ENCODE assay signal across 1 cellular context in the genomic region with DNA sequence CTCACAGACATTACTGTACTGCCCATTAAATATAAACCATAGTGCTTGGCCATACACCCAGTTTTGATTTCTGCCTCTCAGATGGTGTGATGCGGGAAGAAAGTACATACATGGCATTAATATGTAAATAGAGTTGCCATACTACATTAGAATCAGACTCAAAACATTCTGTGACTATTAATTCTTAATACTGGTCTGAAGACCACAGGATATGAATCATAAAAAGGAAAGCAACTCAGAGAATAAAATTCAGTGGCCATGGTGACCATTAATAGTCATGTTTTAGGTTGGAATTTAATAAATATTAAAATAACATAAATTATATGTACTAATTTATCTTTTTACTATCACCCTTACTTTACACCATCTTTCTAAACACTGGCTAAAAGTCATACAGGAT.
TF ChIP-seq lines count a peak whose summit lies in the region.

No MANE protein-coding gene starts in this region.

TF ChIP-seq in GM23338, 12 proteins besides CTCF, POLR2A, EP300 and RAD21 (continued from another document):
- TF ChIP-seq, protein P1, sequence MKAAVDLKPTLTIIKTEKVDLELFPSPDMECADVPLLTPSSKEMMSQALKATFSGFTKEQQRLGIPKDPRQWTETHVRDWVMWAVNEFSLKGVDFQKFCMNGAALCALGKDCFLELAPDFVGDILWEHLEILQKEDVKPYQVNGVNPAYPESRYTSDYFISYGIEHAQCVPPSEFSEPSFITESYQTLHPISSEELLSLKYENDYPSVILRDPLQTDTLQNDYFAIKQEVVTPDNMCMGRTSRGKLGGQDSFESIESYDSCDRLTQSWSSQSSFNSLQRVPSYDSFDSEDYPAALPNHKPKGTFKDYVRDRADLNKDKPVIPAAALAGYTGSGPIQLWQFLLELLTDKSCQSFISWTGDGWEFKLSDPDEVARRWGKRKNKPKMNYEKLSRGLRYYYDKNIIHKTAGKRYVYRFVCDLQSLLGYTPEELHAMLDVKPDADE (IDR thresholded peaks at IDR 0.05) = no peak
- TF ChIP-seq ZNF114 (CRISPR knock-in tag; IDR thresholded peaks at IDR 0.05) (no peak), STAT1 (IDR thresholded peaks at IDR 0.05; ENCODE audit: unreplicated experiment) (no peak), EZH2 (IDR thresholded peaks at IDR 0.05; ENCODE audit: low read depth, unreplicated experiment) (no peak), NANOG (IDR thresholded peaks at IDR 0.05; ENCODE audit: borderline replicate concordance) (no peak)
TF ChIP-seq in GM23338: peak in this region for 0.
